Comparison of ENCODE assay signal across 8 cellular contexts in the genomic region with DNA sequence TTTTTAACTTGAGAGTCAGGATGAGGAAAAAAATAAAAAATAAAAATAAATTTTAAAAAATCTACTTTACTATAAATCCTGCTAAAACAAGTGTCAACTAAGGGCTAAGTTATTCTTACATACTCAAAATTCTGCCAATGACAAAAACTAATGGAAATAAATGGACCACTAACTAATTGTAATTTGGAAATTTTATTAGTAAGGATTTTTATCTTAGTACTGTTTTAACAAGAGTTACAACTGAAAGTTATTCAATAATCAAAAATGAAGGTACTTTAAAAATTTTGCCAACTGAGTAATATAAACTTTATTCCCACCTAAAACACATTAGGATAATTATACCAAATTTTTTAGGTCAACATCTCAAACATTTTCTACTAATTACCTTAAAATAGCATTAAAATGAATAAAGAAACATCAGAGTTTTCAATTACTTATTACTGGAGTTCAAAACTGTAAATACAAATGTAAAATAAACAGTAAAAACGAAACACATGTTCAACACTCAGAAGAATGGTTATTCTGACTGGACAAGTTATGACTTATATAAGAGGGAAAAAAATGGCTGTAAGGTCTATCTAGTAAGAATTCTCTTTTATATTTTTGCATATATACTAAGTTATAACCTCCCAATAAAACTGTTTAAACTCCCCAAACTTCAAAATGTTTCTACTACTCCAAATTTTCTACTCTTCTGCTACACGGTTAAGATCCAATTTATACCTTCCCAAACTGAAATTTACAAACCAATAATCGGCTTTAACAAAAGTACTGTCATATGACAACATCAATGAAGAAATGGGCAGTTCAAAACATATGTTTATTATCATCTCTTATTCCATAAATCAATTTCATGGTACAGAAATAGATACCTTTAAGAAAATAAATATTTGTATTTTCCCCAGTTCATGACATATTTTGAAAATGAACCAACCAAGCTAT. TPM values are rescaled to one million over a fixed set of nuclear protein-coding genes. Genes with fewer than 3 reads are reported as not detected.
DNase-seq lines count a peak whose midpoint lies in the region; ATAC-seq, FAIRE-seq and TF ChIP-seq lines count a peak whose summit lies in the region.

No MANE protein-coding gene starts in this region.

- no peaks in the 10 kb centered on the region for H3K36me3 ChIP-seq in KMS-11 (ENCODE audit: insufficient read depth)

- ATAC-seq in naive B cell (ENCODE audit: low read depth in 2 of 2) (no peak), omental fat pad (ENCODE audit: low FRiP score) (no peak)

- H3K4me1 ChIP-seq in KMS-11 (ENCODE audit: low read depth, poor library complexity, severe bottlenecking): peaks cover 34% of the 10 kb centered on the region

- peak overlapping the region; percentile 98; the same call in 1 of the 2 replicates for H3K27ac ChIP-seq in KMS-11

- peak overlapping the region; percentile 94 for H3K4me3 Mint-ChIP-seq in chondrocyte (ENCODE audit: unreplicated experiment)
- H3K4me3 Mint-ChIP-seq in naive B cell: peak overlapping the region in 4 of 8 donors; percentile 44 to 75 (median 68)

- no peak for FAIRE-seq in urothelium cell line (lab: Jason Lieb, UNC)

- H2AFZ ChIP-seq in KMS-11 (ENCODE audit: low read depth): no peak overlapping the region

- peak overlapping the region; percentile 98; the same call in 1 of the 2 replicates for H3K9ac ChIP-seq in KMS-11

- H3K4me1 Mint-ChIP-seq in chondrocyte (ENCODE audit: low read depth) (peaks cover 41% of the 10 kb centered on the region), naive B cell (peaks cover 29 to 58% (median 43%) of the 10 kb centered on the region in 3 donors)

- no peaks in the 10 kb centered on the region for H3K9me3 Mint-ChIP-seq in chondrocyte (ENCODE audit: low read depth)
- no peaks in the 10 kb centered on the region for H3K9me3 Mint-ChIP-seq in naive B cell

- H4K20me1 ChIP-seq in KMS-11 (ENCODE audit: insufficient read depth): no peaks in the 10 kb centered on the region

- H3K27me3 Mint-ChIP-seq in chondrocyte (ENCODE audit: low read depth) (no peaks in the 10 kb centered on the region), naive B cell (no peaks in the 10 kb centered on the region)

- peaks cover 6% of the 10 kb centered on the region for H3K36me3 Mint-ChIP-seq in chondrocyte (ENCODE audit: low read depth)
- peaks cover 5% of the 10 kb centered on the region in 2 donors for H3K36me3 Mint-ChIP-seq in naive B cell

- H3K27ac Mint-ChIP-seq in chondrocyte (ENCODE audit: unreplicated experiment): peak overlapping the region; percentile 79
- H3K27ac Mint-ChIP-seq in naive B cell: peak overlapping the region in 4 of 6 donors; percentile 37 to 89 (median 64)

- DNase-seq in AG10803 (ENCODE audit: low read depth) (no peak), chondrocyte (ENCODE audit: low spot score) (no peak), naive B cell (no peak), omental fat pad (ENCODE audit: low spot score) (no peak), urothelium cell line (ENCODE audit: low spot score) (no peak), A172 (ENCODE audit: low spot score) (no peak), epidermal melanocyte (ENCODE audit: insufficient read length, low spot score) (no peak)

- TF ChIP-seq CTCF in AG10803 (conservative IDR thresholded peaks at IDR 0.05; ENCODE audit: low read length) (no peak), KMS-11 (conservative IDR thresholded peaks at IDR 0.05; ENCODE audit: low read depth, low read length) (no peak), chondrocyte (IDR thresholded peaks at IDR 0.05) (no peak), omental fat pad (IDR thresholded peaks at IDR 0.05) (no peak)

- peaks cover 48% of the 10 kb centered on the region for H3K79me2 ChIP-seq in KMS-11 (ENCODE audit: insufficient read depth, low read depth)

- H3K4me2 ChIP-seq in KMS-11: peak overlapping the region; percentile 90

- H3K4me3 ChIP-seq in AG10803 (ENCODE audit: low read length) (peak overlapping the region; percentile 33), KMS-11 (IDR thresholded peaks at IDR 0.05; ENCODE audit: insufficient read depth, low read depth, low read length) (no peak overlapping the region)

- no peaks in the 10 kb centered on the region for H3K27me3 ChIP-seq in KMS-11 (ENCODE audit: insufficient read depth, low read depth)

RNA-seq across cellular contexts. Expression of gene HECTD1, which starts 2.7 kb away (rescaled TPM):
- total RNA-seq in chondrocyte: 142 to 178 TPM (median 146 TPM) in 3 replicates
- 10 to 100 TPM; 14.5 to 42.7 (median 35.0) TPM for polyA plus RNA-seq in naive B cell (ENCODE audit: low read depth in 6 of 6)
- 100 to 1,000 TPM; 189 to 236 (median 209) TPM for total RNA-seq in omental fat pad
- 74.3 and 99.6 TPM in 2 replicates for total RNA-seq in A172 (2014; rRNA removed; shearing (Covaris generic))
